9 cellular contexts compared by ENCODE assay signal in the genomic region with DNA sequence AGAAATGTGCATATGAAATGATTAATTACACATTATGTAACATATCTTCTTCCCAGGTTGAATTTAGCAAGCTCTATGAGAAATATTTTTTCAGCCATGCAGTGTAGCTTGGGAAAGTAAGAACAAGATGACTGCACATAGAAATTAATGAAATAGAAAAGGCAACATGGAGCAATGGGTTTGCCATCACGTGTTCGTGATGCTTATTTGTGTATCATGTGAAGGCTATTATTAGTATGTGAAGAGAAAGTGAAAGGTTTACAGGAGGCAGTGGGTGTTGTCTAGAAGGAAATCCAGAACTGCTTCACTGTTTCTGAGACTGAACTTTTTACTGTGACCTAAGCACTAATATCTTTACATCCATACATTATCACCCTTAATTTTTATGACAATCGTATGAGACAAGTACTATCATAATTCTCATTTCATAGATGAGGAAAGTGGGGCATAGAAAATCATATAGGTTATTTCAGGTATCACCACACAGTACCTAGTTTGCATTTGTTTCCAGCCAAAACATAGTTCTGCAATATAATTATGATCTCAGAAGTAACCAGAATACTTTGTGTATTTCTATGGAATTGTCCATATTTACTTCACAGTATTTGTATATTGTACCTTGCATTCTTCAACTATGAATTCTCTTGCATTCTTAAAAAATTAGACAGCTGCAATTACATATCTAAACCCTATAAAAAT. TPM values are rescaled to one million over a fixed set of nuclear protein-coding genes. Genes with fewer than 3 reads are reported as not detected.
A peak's percentile ranks its signal among the peaks of the same experiment; 100 is the strongest.
DNase-seq lines count a peak whose midpoint lies in the region; ATAC-seq and TF ChIP-seq lines count a peak whose summit lies in the region.
"Had no signal": no experiment of that assay in that cellular context is flagged by ENCODE, and none has a peak within 500 bp of the region (broad histone marks: within the 10 kb centered on the region; RNA-seq: fewer than 3 reads in every experiment).

No MANE protein-coding gene starts in this region.

- ATAC-seq in activated CD4-positive, alpha-beta T cell treated with anti-CD3 and anti-CD28 coated beads for 36 hours = peak; percentile 72
- ATAC-seq in HG02642 (IDR thresholded peaks at IDR 0.05; ENCODE audit: poor library complexity, unreplicated experiment) (peak; percentile 99), gastrocnemius medialis (peak; percentile 45 to 84)

- POLR2A ChIA-PET in activated CD4-positive, alpha-beta T cell treated with anti-CD3 and anti-CD28 coated beads for 36 hours (lab: Charles Lee) = interaction anchor here (1.1 kb wide), 1 partner anchor 15 kb away, joined by 3 read pairs; a partner anchor contains a TSS

- H3K4me1 Mint-ChIP-seq in activated CD4-positive, alpha-beta T cell treated with anti-CD3 and anti-CD28 coated beads for 36 hours = peaks cover 7% of the 10 kb centered on the region

- H3K4me3 ChIP-seq in gastrocnemius medialis = peak overlapping the region in 1 of 4 donors; percentile 10

- no peak overlapping the region for H3K27ac ChIP-seq in gastrocnemius medialis

- H3K4me3 Mint-ChIP-seq in activated CD4-positive, alpha-beta T cell treated with anti-CD3 and anti-CD28 coated beads for 36 hours = no peak overlapping the region
- H3K4me3 Mint-ChIP-seq: dendritic cell treated with granulocyte-macrophage colony-stimulating factor and Interleukin-4, amounts not matched to agents 40 ng/mL and 50 ng/mL, for 4 days had no signal

- no peaks in the 10 kb centered on the region for H3K36me3 Mint-ChIP-seq in activated CD4-positive, alpha-beta T cell treated with anti-CD3 and anti-CD28 coated beads for 36 hours (ENCODE audit: low read depth)

- H3K4me1 ChIP-seq in gastrocnemius medialis = peaks cover 0 to 5% of the 10 kb centered on the region in 2 donors

- in situ Hi-C loops in gastrocnemius medialis (cut with MboI; ENCODE audit: low sequenced_read_pairs in 4 of 4) = no loop called here

- TF ChIP-seq POLR2A in gastrocnemius medialis (IDR thresholded peaks at IDR 0.05) = no peak

- H3K9me3 Mint-ChIP-seq in activated CD4-positive, alpha-beta T cell treated with anti-CD3 and anti-CD28 coated beads for 36 hours (ENCODE audit: low read depth) = no peaks in the 10 kb centered on the region
- H3K9me3 Mint-ChIP-seq: dendritic cell treated with granulocyte-macrophage colony-stimulating factor and Interleukin-4, amounts not matched to agents 40 ng/mL and 50 ng/mL, for 4 days had no signal

- intact Hi-C loops in activated CD4-positive, alpha-beta T cell treated with anti-CD3 and anti-CD28 coated beads for 36 hours (cut with DNase I, micrococcal nuclease) = no loop called here
- intact Hi-C loops in gastrocnemius medialis (cut with DNase I; ENCODE audit: low total_unique reads) = no loop called here

- CTCF ChIA-PET in activated CD4-positive, alpha-beta T cell treated with anti-CD3 and anti-CD28 coated beads for 36 hours (lab: Charles Lee) = interaction anchor here (0.6 to 1.8 kb wide), 7 partner anchors 8 to 32 kb away, joined by 3 to 5 read pairs (median 3); a partner anchor contains a TSS

- no peak for DNase-seq in activated CD4-positive, alpha-beta T cell treated with anti-CD3 and anti-CD28 coated beads for 36 hours
- no peak for DNase-seq in activated CD4-positive, alpha-beta T cell treated with anti-CD3 and anti-CD28 coated beads, Interleukin-2, amount 50 U/mL, for 4 hours
- peak; percentile 89 for DNase-seq in NAMALWA (ENCODE audit: low spot score)
- DNase-seq in gastrocnemius medialis = no peak
- DNase-seq in NCI-H1092 treated with DMSO at 0.1 percent for 48 hours (lab: John Stamatoyannopoulos, UW) = no peak
- no peak for DNase-seq in KG1 (lab: John Stamatoyannopoulos, UW)
- no peak for DNase-seq in midbrain (lab: John Stamatoyannopoulos, UW)

- no peaks in the 10 kb centered on the region for H3K36me3 ChIP-seq in gastrocnemius medialis

- H3K9me3 ChIP-seq in gastrocnemius medialis = no peaks in the 10 kb centered on the region

- H3K27me3 Mint-ChIP-seq in activated CD4-positive, alpha-beta T cell treated with anti-CD3 and anti-CD28 coated beads for 36 hours = no peaks in the 10 kb centered on the region
- H3K27me3 Mint-ChIP-seq: dendritic cell treated with granulocyte-macrophage colony-stimulating factor and Interleukin-4, amounts not matched to agents 40 ng/mL and 50 ng/mL, for 4 days had no signal

- no peak overlapping the region for H3K27ac Mint-ChIP-seq in activated CD4-positive, alpha-beta T cell treated with anti-CD3 and anti-CD28 coated beads for 36 hours
- H3K27ac Mint-ChIP-seq: dendritic cell treated with granulocyte-macrophage colony-stimulating factor and Interleukin-4, amounts not matched to agents 40 ng/mL and 50 ng/mL, for 4 days had no signal

- TF ChIP-seq CTCF in gastrocnemius medialis (IDR thresholded peaks at IDR 0.05 in 4 of 5, conservative IDR thresholded peaks at IDR 0.05 in 1 of 5) = no peak

- H3K27me3 ChIP-seq in gastrocnemius medialis = no peaks in the 10 kb centered on the region

RNA-seq across cellular contexts. Expression of a gene that starts 14.9 kb away (rescaled TPM):
- 1 to 10 TPM; 1.2 to 1.4 TPM for total RNA-seq in activated CD4-positive, alpha-beta T cell treated with anti-CD3 and anti-CD28 coated beads for 36 hours
- 1 to 10 TPM in 3 of 4 donors, under 1 TPM in 1; 0.70 to 2.7 (median 2.2) TPM for total RNA-seq in gastrocnemius medialis

RNA-seq across cellular contexts. Expression of a gene that starts 15.7 kb away (rescaled TPM):
- total RNA-seq in activated CD4-positive, alpha-beta T cell treated with anti-CD3 and anti-CD28 coated beads for 36 hours = 100 to 1,000 TPM in 1 of 2 experiments, 10 to 100 TPM in 1; 95.4 to 118 TPM
- 10 to 100 TPM; 25.7 to 32.6 (median 31.6) TPM for total RNA-seq in gastrocnemius medialis
